Comparison of ENCODE assay signal across 8 cellular contexts in the genomic region with DNA sequence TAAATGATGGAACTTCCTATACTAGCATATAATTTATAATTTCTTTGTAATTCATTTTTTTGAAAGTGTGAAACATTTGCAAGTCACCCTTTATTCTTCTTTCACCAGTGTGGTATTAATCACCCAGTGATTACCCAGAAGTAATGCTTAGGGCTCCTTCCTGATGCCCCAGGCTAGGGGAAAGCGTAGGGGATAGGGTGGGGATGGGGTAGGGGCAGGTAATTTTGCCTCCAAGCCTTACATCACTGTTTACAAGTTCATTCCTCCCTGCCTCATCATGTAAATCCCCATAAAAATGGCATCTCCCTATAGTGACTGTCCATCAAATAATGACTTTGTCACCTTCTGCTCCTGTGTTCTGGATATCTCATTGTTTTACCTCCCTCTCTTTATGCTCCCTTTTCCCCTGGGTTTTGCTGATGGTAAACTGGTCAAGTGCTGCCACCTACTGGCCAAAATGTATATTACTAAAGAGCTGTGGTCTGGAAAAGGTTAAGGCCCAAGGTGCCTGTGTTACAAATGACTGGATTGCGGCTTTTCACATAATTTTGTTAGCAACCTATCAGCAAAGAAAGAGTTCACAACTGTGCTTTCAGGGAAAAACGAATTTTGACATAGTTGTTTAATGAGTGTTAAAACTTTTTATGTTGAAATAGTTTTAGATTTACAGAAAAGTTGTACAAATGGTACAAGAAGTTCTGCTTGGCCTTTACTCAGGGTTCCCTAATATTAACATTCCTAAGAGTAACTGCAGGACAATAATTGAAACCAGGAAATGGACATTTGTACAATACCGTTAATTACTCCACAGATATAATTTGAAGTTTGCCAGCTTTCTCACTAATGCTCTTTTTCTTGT. TPM values are rescaled to one million over a fixed set of nuclear protein-coding genes. Genes with fewer than 3 reads are reported as not detected.
DNase-seq lines count a peak whose midpoint lies in the region; ATAC-seq and TF ChIP-seq lines count a peak whose summit lies in the region.

No MANE protein-coding gene starts in this region.

- no peak for TF ChIP-seq POLR2A in erythroblast (IDR thresholded peaks at IDR 0.05; ENCODE audit: low read length)

- H3K27ac Mint-ChIP-seq in CD4-positive, alpha-beta memory T cell = peak overlapping the region in 2 of 7 donors; percentile 7 to 47
- peak overlapping the region in 4 of 10 donors; percentile 3 to 77 (median 18) for H3K27ac Mint-ChIP-seq in naive thymus-derived CD8-positive, alpha-beta T cell

- intact Hi-C loops in CD4-positive, alpha-beta memory T cell (cut with micrococcal nuclease) = loop anchor here (1.0 to 10.0 kb wide), 5 partner anchors 131 to 479 kb away; a partner anchor contains a TSS

- H3K4me1 ChIP-seq in CD4-positive, alpha-beta memory T cell (ENCODE audit: insufficient read depth, low read length) = peaks cover 3% of the 10 kb centered on the region

- CTCF ChIA-PET in CD4-positive, alpha-beta memory T cell (lab: Charles Lee; ENCODE audit: partially characterized antibody) = interaction anchor here (0.6 to 7.8 kb wide), 27 partner anchors 12 to 483 kb away, joined by 3 to 190 read pairs (median 4); a partner anchor contains a TSS

- ATAC-seq in naive thymus-derived CD8-positive, alpha-beta T cell = peak; percentile 78 to 90
- peak; percentile 75 for ATAC-seq in stimulated activated naive CD8-positive, alpha-beta T cell treated with anti-CD3 and anti-CD28 coated beads, Interleukin-15, Interleukin-2, amounts not matched to agents 100 U/mL and 50 U/mL, for 24 hours

- H3K27ac ChIP-seq in CD4-positive, alpha-beta memory T cell (ENCODE audit: low read depth, low read length) = no peak overlapping the region

- H3K4me1 Mint-ChIP-seq in CD4-positive, alpha-beta memory T cell = peaks cover 1 to 5% (median 3%) of the 10 kb centered on the region in 4 donors
- peaks cover 4 to 12% (median 6%) of the 10 kb centered on the region in 4 donors for H3K4me1 Mint-ChIP-seq in naive thymus-derived CD8-positive, alpha-beta T cell

- DNase-seq in CD4-positive, alpha-beta memory T cell = peak; percentile 76 to 83 (median 77)
- DNase-seq in GM20000 (ENCODE audit: low spot score) (peak; percentile 68), KG1 (lab: John Stamatoyannopoulos, UW) (peak; percentile 59), OCI-M2 (lab: John Stamatoyannopoulos, UW; ENCODE audit: unreplicated experiment) (peak; percentile 3), activated T-cell treated with anti-CD3 and anti-CD28 coated beads for 24 hours (ENCODE audit: low read depth) (peak; percentile 67), erythroblast (lab: John Stamatoyannopoulos, UW) (peak; percentile 72 to 86)
- peak; percentile 23 to 90 (median 72) for DNase-seq in naive thymus-derived CD8-positive, alpha-beta T cell
- peak; percentile 70 for DNase-seq in stimulated activated naive CD8-positive, alpha-beta T cell treated with anti-CD3 and anti-CD28 coated beads, Interleukin-15, Interleukin-2, amounts not matched to agents 100 U/mL and 50 U/mL, for 24 hours

- POLR2A ChIA-PET in CD4-positive, alpha-beta memory T cell (lab: Charles Lee; ENCODE audit: partially characterized antibody) = interaction anchor here (0.6 to 3.0 kb wide), 7 partner anchors 61 to 478 kb away, joined by 3 to 12 read pairs (median 3); no protein-coding TSS in a partner anchor
- POLR2A ChIA-PET in naive thymus-derived CD8-positive, alpha-beta T cell (lab: Charles Lee) = interaction anchor here (1.1 kb wide), 1 partner anchor 404 kb away, joined by 5 read pairs; no protein-coding TSS in a partner anchor

- H3K36me3 ChIP-seq in CD4-positive, alpha-beta memory T cell (ENCODE audit: insufficient read depth, low read length) = no peaks in the 10 kb centered on the region

- peaks cover 6 to 7% of the 10 kb centered on the region in 2 donors for H3K27me3 Mint-ChIP-seq in CD4-positive, alpha-beta memory T cell
- peaks cover 3 to 14% (median 7%) of the 10 kb centered on the region in 5 donors for H3K27me3 Mint-ChIP-seq in naive thymus-derived CD8-positive, alpha-beta T cell

- no peaks in the 10 kb centered on the region for H3K9me3 ChIP-seq in CD4-positive, alpha-beta memory T cell (ENCODE audit: control insufficient read depth in 1 of 2, low read length in 2 of 2)

- no peak overlapping the region for H3K4me3 ChIP-seq in CD4-positive, alpha-beta memory T cell (ENCODE audit: low read length in 2 of 2)

- TF ChIP-seq CTCF in GM20000 (IDR thresholded peaks at IDR 0.05; ENCODE audit: extremely low read depth, missing control alignments) = peak; percentile 42

- H3K9me3 Mint-ChIP-seq in CD4-positive, alpha-beta memory T cell = no peaks in the 10 kb centered on the region
- H3K9me3 Mint-ChIP-seq in naive thymus-derived CD8-positive, alpha-beta T cell = no peaks in the 10 kb centered on the region

- no peaks in the 10 kb centered on the region for H3K36me3 Mint-ChIP-seq in CD4-positive, alpha-beta memory T cell
- H3K36me3 Mint-ChIP-seq in naive thymus-derived CD8-positive, alpha-beta T cell = no peaks in the 10 kb centered on the region

- no peaks in the 10 kb centered on the region for H3K27me3 ChIP-seq in CD4-positive, alpha-beta memory T cell (ENCODE audit: insufficient read depth, low read length)

- H3K4me3 Mint-ChIP-seq in CD4-positive, alpha-beta memory T cell = no peak overlapping the region
- no peak overlapping the region for H3K4me3 Mint-ChIP-seq in naive thymus-derived CD8-positive, alpha-beta T cell

RNA-seq across cellular contexts. Expression of a gene that starts 54.7 kb away (rescaled TPM):
- total RNA-seq in CD4-positive, alpha-beta memory T cell = not detected
- not detected for polyA plus RNA-seq in CD4-positive, alpha-beta memory T cell
- not detected for total RNA-seq in naive thymus-derived CD8-positive, alpha-beta T cell
- not detected for polyA plus RNA-seq in naive thymus-derived CD8-positive, alpha-beta T cell

RNA-seq across cellular contexts. Expression of a gene that starts 56.3 kb away (rescaled TPM):
- 10 to 100 TPM; 95.6 to 97.1 TPM for total RNA-seq in CD4-positive, alpha-beta memory T cell
- 10 to 100 TPM; 12.7 to 13.7 TPM for polyA plus RNA-seq in CD4-positive, alpha-beta memory T cell
- 100 to 1,000 TPM; 101 TPM for total RNA-seq in naive thymus-derived CD8-positive, alpha-beta T cell
- 10 to 100 TPM in 1 of 3 donors, 1 to 10 TPM in 2; 9.0 to 13.1 (median 9.6) TPM for polyA plus RNA-seq in naive thymus-derived CD8-positive, alpha-beta T cell

Comparison
In these comparisons a context has a peak if more than half of its experiments do, and no peak if none do; other contexts are left out.
1. DNase-seq: peak in every context shown above with its lines; median percentile 79 in erythroblast; 77 in CD4-positive, alpha-beta memory T cell; 72 in naive thymus-derived CD8-positive, alpha-beta T cell; 70 in stimulated activated naive CD8-positive, alpha-beta T cell treated with anti-CD3 and anti-CD28 coated beads, Interleukin-15, Interleukin-2, amounts not matched to agents 100 U/mL and 50 U/mL, for 24 hours; 68 in GM20000; 67 in activated T-cell treated with anti-CD3 and anti-CD28 coated beads for 24 hours; 59 in KG1; 3 in OCI-M2.